ENCODE assay signal across 11 cellular contexts in the genomic region with DNA sequence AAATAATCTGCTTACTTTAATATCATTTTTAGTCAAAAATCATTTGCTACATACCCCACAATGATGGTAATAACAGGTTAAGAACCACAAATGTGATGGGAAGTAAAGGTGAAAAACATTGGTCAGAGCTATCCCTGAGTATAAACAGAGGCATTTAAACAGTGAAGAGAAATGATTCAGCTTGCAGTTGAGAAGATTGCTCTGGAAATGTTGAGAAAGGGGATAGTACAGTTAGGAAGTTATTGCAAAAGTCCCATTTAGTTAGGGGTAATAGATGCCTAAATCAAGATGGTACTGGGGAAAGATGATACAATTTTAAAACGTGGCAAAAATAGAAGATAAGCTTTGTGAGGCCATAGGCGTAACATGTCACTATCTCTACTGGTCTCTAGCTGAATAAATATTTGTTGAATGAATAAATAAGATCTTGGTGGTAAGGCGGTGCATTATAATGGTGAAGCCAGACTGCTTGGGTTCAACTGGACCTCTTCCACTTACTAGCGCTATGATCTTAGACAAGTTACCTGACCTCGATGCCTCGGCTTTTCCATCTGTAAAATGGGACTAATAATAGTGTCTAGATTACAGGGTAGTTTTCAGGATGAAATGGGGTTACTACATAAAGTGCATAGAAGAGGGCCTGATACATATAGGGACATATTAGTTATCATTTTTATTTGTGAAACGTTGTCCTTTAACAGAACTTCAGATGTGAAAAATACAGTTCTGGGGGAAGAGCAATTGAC. TPM values are rescaled to one million over a fixed set of nuclear protein-coding genes. Genes with fewer than 3 reads are reported as not detected.
DNase-seq lines count a peak whose midpoint lies in the region; ATAC-seq and TF ChIP-seq lines count a peak whose summit lies in the region.
"Had no signal": no experiment of that assay in that cellular context is flagged by ENCODE, and none has a peak within 500 bp of the region (broad histone marks: within the 10 kb centered on the region; RNA-seq: fewer than 3 reads in every experiment).

No MANE protein-coding gene starts in this region.

- H3K9me3 Mint-ChIP-seq in activated naive CD4-positive, alpha-beta T cell treated with anti-CD3 and anti-CD28 coated beads, Interleukin-2, amount 50 U/mL, for 24 hours = no peaks in the 10 kb centered on the region
- no peaks in the 10 kb centered on the region for H3K9me3 Mint-ChIP-seq in MCF 10A (ENCODE audit: unreplicated experiment)
- H3K9me3 Mint-ChIP-seq in mesothelial cell of epicardium = no peaks in the 10 kb centered on the region

- TF ChIP-seq CTCF in MCF 10A (IDR thresholded peaks at IDR 0.05; ENCODE audit: unreplicated experiment) (no peak), mesothelial cell of epicardium (IDR thresholded peaks at IDR 0.05; ENCODE audit: unreplicated experiment) (no peak), upper lobe of left lung (IDR thresholded peaks at IDR 0.05) (no peak)

- no peak for TF ChIP-seq POLR2A in upper lobe of left lung (IDR thresholded peaks at IDR 0.05)

- H3K27ac Mint-ChIP-seq in activated naive CD4-positive, alpha-beta T cell treated with anti-CD3 and anti-CD28 coated beads, Interleukin-2, amount 50 U/mL, for 24 hours = peak overlapping the region; percentile 61
- H3K27ac Mint-ChIP-seq in MCF 10A (ENCODE audit: low read depth, unreplicated experiment) (peak overlapping the region; percentile 98), mesothelial cell of epicardium (peak overlapping the region; percentile 78)

- no peaks in the 10 kb centered on the region for H3K9me3 ChIP-seq in upper lobe of left lung

- no TSS peak for BruUV-seq in MCF 10A (replicated peaks; lab: Mats Ljungman, UMichigan)

- H3K4me3 Mint-ChIP-seq in activated naive CD4-positive, alpha-beta T cell treated with anti-CD3 and anti-CD28 coated beads, Interleukin-2, amount 50 U/mL, for 24 hours = peak overlapping the region; percentile 99
- H3K4me3 Mint-ChIP-seq in MCF 10A (ENCODE audit: unreplicated experiment) = no peak overlapping the region
- no peak overlapping the region for H3K4me3 Mint-ChIP-seq in mesothelial cell of epicardium

- intact Hi-C loops in MCF 10A (cut with micrococcal nuclease) = loop anchor here (5.0 kb wide), 4 partner anchors 53 to 368 kb away; partner anchors contain the start of gene CLK1

- H3K4me1 ChIP-seq in upper lobe of left lung = peaks cover 31 to 37% (median 33%) of the 10 kb centered on the region in 4 donors

- DNase-seq in activated naive CD4-positive, alpha-beta T cell (lab: John Stamatoyannopoulos, UW) = no peak
- DNase-seq in MCF 10A (ENCODE audit: unreplicated experiment) = no peak
- no peak for DNase-seq in mesothelial cell of epicardium (ENCODE audit: low spot score in 2 of 2, unreplicated experiment in 2 of 2)
- no peak for DNase-seq in upper lobe of left lung
- no peak for DNase-seq in mesenteric fat pad (ENCODE audit: low spot score)
- DNase-seq: activated CD8-positive, alpha-beta memory T cell treated with anti-CD3 and anti-CD28 coated beads, Interleukin-2, amount 50 U/mL, for 48 hours; NCI-H187 had no signal

- POLR2A ChIA-PET in MCF 10A (lab: Yijun Ruan, JAX) = interaction anchor here (0.7 to 3.1 kb wide), 12 partner anchors 9 to 1520 kb away, joined by 3 to 38 read pairs (median 18); partner anchors contain the start of gene CLK1

- CTCF ChIA-PET in MCF 10A (lab: Yijun Ruan, JAX) = interaction anchor here (0.6 to 1.8 kb wide), 5 partner anchors 56 to 1514 kb away, joined by 3 to 7 read pairs (median 3); no protein-coding TSS in a partner anchor

- H3K27me3 ChIP-seq in upper lobe of left lung = no peaks in the 10 kb centered on the region

- ATAC-seq in upper lobe of left lung (ENCODE audit: low FRiP score in 2 of 2) = no peak
- ATAC-seq in GM19455 (IDR thresholded peaks at IDR 0.05; ENCODE audit: unreplicated experiment) = no peak
- no peak for ATAC-seq in HG02759 (IDR thresholded peaks at IDR 0.05; ENCODE audit: unreplicated experiment)

- peak overlapping the region; percentile 96 to 100 (median 98) for H3K27ac ChIP-seq in upper lobe of left lung
- H3K27ac ChIP-seq: SK-N-MC had no signal

- 80 to 83% methylated on average over 7 of the region's 7 CpGs for WGBS in upper lobe of left lung, 2 donors

- no peak for TF ChIP-seq EP300 in upper lobe of left lung (IDR thresholded peaks at IDR 0.05)

- peaks cover 0 to 11% (median 7%) of the 10 kb centered on the region in 4 donors for H3K36me3 ChIP-seq in upper lobe of left lung

- H3K36me3 Mint-ChIP-seq in activated naive CD4-positive, alpha-beta T cell treated with anti-CD3 and anti-CD28 coated beads, Interleukin-2, amount 50 U/mL, for 24 hours = peaks cover 8% of the 10 kb centered on the region
- H3K36me3 Mint-ChIP-seq in MCF 10A (ENCODE audit: insufficient read depth, unreplicated experiment) = peaks cover 15% of the 10 kb centered on the region
- H3K36me3 Mint-ChIP-seq in mesothelial cell of epicardium = peaks cover 6% of the 10 kb centered on the region

- peaks cover 23% of the 10 kb centered on the region for H3K4me1 Mint-ChIP-seq in activated naive CD4-positive, alpha-beta T cell treated with anti-CD3 and anti-CD28 coated beads, Interleukin-2, amount 50 U/mL, for 24 hours
- H3K4me1 Mint-ChIP-seq in MCF 10A (ENCODE audit: insufficient read depth, unreplicated experiment) (peaks cover 33% of the 10 kb centered on the region), mesothelial cell of epicardium (peaks cover 25% of the 10 kb centered on the region)

- H3K4me3 ChIP-seq in upper lobe of left lung = no peak overlapping the region
- H3K4me3 ChIP-seq: SK-N-MC had no signal

- H3K27me3 Mint-ChIP-seq in activated naive CD4-positive, alpha-beta T cell treated with anti-CD3 and anti-CD28 coated beads, Interleukin-2, amount 50 U/mL, for 24 hours = no peaks in the 10 kb centered on the region
- H3K27me3 Mint-ChIP-seq in MCF 10A (ENCODE audit: insufficient read depth, unreplicated experiment) (no peaks in the 10 kb centered on the region), mesothelial cell of epicardium (ENCODE audit: low read depth) (peaks cover 3% of the 10 kb centered on the region)

RNA-seq across cellular contexts. Expression of gene BZW1, which starts 2.0 kb away (rescaled TPM):
- total RNA-seq in MCF 10A (2022) (353 and 371 TPM in 2 replicates), mesothelial cell of epicardium (207 to 233 TPM (median 209 TPM) in 3 replicates), upper lobe of left lung (100 to 1,000 TPM in 4 of 6 donors, 10 to 100 TPM in 2; 80.7 to 327 (median 160) TPM), mesenteric fat pad (332 TPM)

RNA-seq across cellular contexts. Expression of gene CLK1, which starts 54.8 kb away (rescaled TPM):
- total RNA-seq in MCF 10A (2022) (102 and 118 TPM in 2 replicates), mesothelial cell of epicardium (101 to 118 TPM (median 106 TPM) in 3 replicates), upper lobe of left lung (100 to 1,000 TPM in 2 of 6 donors, 10 to 100 TPM in 4; 89.2 to 383 (median 95.9) TPM), mesenteric fat pad (105 TPM)
